ENCODE assay signal across 16 cellular contexts in genomic region chr1:234536756-234537155, GRCh38. TPM values are rescaled to one million over a fixed set of nuclear protein-coding genes. Genes with fewer than 3 reads are reported as not detected.
DNase-seq lines count a peak whose midpoint lies in the region; ATAC-seq and TF ChIP-seq lines count a peak whose summit lies in the region.
"Had no signal": no experiment of that assay in that cellular context is flagged by ENCODE, and none has a peak within 500 bp of the region (broad histone marks: within the 10 kb centered on the region; RNA-seq: fewer than 3 reads in every experiment).

No MANE protein-coding gene starts in this region.

- POLR2A ChIA-PET in PC-9 (lab: Charles Lee; ENCODE audit: unreplicated experiment) = no interaction called here

- no peaks in the 10 kb centered on the region for H3K9me3 Mint-ChIP-seq in GM23338
- H3K9me3 Mint-ChIP-seq: activated naive CD8-positive, alpha-beta T cell treated with anti-CD3 and anti-CD28 coated beads, Interleukin-2, amount 10 ng/mL, durations not matched to agents 7 days and 5 days; CD8-positive, alpha-beta memory T cell; T-cell had no signal

- H3K9me3 ChIP-seq in cardiac muscle cell (ENCODE audit: low read depth) (no peaks in the 10 kb centered on the region), psoas muscle (no peaks in the 10 kb centered on the region), uterus (no peaks in the 10 kb centered on the region), PC-9 (ENCODE audit: insufficient read depth, low read depth) (no peaks in the 10 kb centered on the region; the same call in 1 of the 2 replicates)

- CTCF ChIA-PET in PC-9 (lab: Charles Lee) = no interaction called here

- peaks cover 42% of the 10 kb centered on the region for H3K4me1 Mint-ChIP-seq in GM23338
- H3K4me1 Mint-ChIP-seq: CD8-positive, alpha-beta memory T cell; T-cell had no signal

- DNase-seq in cardiac muscle cell (ENCODE audit: low read depth in 1 of 2, low spot score in 1 of 2) (no peak), left cardiac atrium (no peak), left lobe of liver (ENCODE audit: low spot score) (no peak), psoas muscle (peak in 1 of 2 donors; percentile 26), uterus (no peak), NCI-H1436 treated with DMSO at 0.1 percent for 48 hours (lab: John Stamatoyannopoulos, UW) (no peak), PC-9 (no peak), GM23338 (ENCODE audit: low spot score) (no peak)
- DNase-seq: activated naive CD8-positive, alpha-beta T cell treated with anti-CD3 and anti-CD28 coated beads, Interleukin-2, amount 10 ng/mL, durations not matched to agents 7 days and 5 days; CD8-positive, alpha-beta memory T cell; islet precursor cell; NCI-H1417 treated with DMSO at 0.1 percent for 48 hours; NCI-H510A treated with DMSO at 0.1 percent for 48 hours; PC-3; T-cell had no signal

- peaks cover 85% of the 10 kb centered on the region for H3K4me1 ChIP-seq in cardiac muscle cell (ENCODE audit: low read depth)
- H3K4me1 ChIP-seq in psoas muscle = peaks cover 94% of the 10 kb centered on the region
- peaks cover 28 to 41% of the 10 kb centered on the region in 2 donors for H3K4me1 ChIP-seq in uterus
- H3K4me1 ChIP-seq in PC-9 (replicated peaks; ENCODE audit: insufficient read depth) = peaks cover 28% of the 10 kb centered on the region
- H3K4me1 ChIP-seq in GM23338 (ENCODE audit: insufficient read depth) = peaks cover 2% of the 10 kb centered on the region; the same call in 1 of the 2 replicates

- H3K36me3 ChIP-seq in cardiac muscle cell (no peaks in the 10 kb centered on the region), psoas muscle (ENCODE audit: insufficient read depth in 1 of 2, low read depth in 1 of 2) (no peaks in the 10 kb centered on the region), uterus (no peaks in the 10 kb centered on the region), PC-9 (ENCODE audit: low read depth) (no peaks in the 10 kb centered on the region), GM23338 (ENCODE audit: insufficient read depth) (no peaks in the 10 kb centered on the region)

- no peak overlapping the region for H3K4me3 Mint-ChIP-seq in GM23338
- H3K4me3 Mint-ChIP-seq: activated naive CD8-positive, alpha-beta T cell treated with anti-CD3 and anti-CD28 coated beads, Interleukin-2, amount 10 ng/mL, durations not matched to agents 7 days and 5 days; CD8-positive, alpha-beta memory T cell; T-cell had no signal

- H3K79me2 ChIP-seq in PC-9 (ENCODE audit: low read depth) (no peaks in the 10 kb centered on the region), GM23338 (replicated peaks; ENCODE audit: insufficient read depth) (no peaks in the 10 kb centered on the region)

- H3K27me3 Mint-ChIP-seq in GM23338 (ENCODE audit: insufficient read depth, low read depth, poor library complexity) = peaks cover 12% of the 10 kb centered on the region
- H3K27me3 Mint-ChIP-seq: T-cell had no signal

- H3K27ac ChIP-seq in cardiac muscle cell (peak overlapping the region; percentile 97), psoas muscle (peak overlapping the region; percentile 98), uterus (peak overlapping the region; percentile 98 to 100), PC-9 (no peak overlapping the region), GM23338 (ENCODE audit: low read depth) (no peak overlapping the region)

- intact Hi-C loops in left cardiac atrium (cut with DNase I) (loop anchor here in 1 of 2 donors (5.0 to 10.0 kb wide), 3 partner anchors 46 to 188 kb away; no protein-coding TSS in a partner anchor), psoas muscle (cut with DNase I) (loop anchor here in 1 of 2 donors (5.0 kb wide), 1 partner anchor 541 kb away; no protein-coding TSS in a partner anchor), uterus (cut with DNase I; ENCODE audit: low total_unique reads) (loop anchor here (10.0 kb wide), 1 partner anchor 68 kb away; no protein-coding TSS in a partner anchor), PC-9 (cut with micrococcal nuclease; ENCODE audit: unreplicated experiment) (no loop called here)

- no peak for TF ChIP-seq POLR2A in uterus (IDR thresholded peaks at IDR 0.05)

- H3F3A ChIP-seq in PC-9 (ENCODE audit: insufficient read depth, low read depth) = peaks cover 31% of the 10 kb centered on the region
- no peaks in the 10 kb centered on the region for H3F3A ChIP-seq in GM23338 (replicated peaks; ENCODE audit: low read depth)

- no TSS peak for BruUV-seq in PC-9 (replicated peaks; lab: Mats Ljungman, UMichigan)

- no peaks in the 10 kb centered on the region for H4K20me1 ChIP-seq in PC-9 (ENCODE audit: insufficient read depth)
- H4K20me1 ChIP-seq in GM23338 (replicated peaks; ENCODE audit: insufficient read depth) = 0 out of 2 replicates have a peak, but pooled peaks cover 3% of the 10 kb centered on the region

- ATAC-seq in left cardiac atrium = no peak
- ATAC-seq in left lobe of liver = peak; percentile 2
- no peak for ATAC-seq in psoas muscle
- ATAC-seq in GM23338 = no peak
- ATAC-seq: PC-3, T-cell had no signal

- TF ChIP-seq CTCF in cardiac muscle cell (IDR thresholded peaks at IDR 0.05; ENCODE audit: low read depth, low read length) (no peak), psoas muscle (IDR thresholded peaks at IDR 0.05) (no peak), uterus (IDR thresholded peaks at IDR 0.05) (no peak), PC-9 (conservative IDR thresholded peaks at IDR 0.05) (no peak), GM23338 (conservative IDR thresholded peaks at IDR 0.05; ENCODE audit: low read depth in 2 of 2) (no peak)

- H3K4me2 ChIP-seq in PC-9 = no peak overlapping the region
- H3K4me2 ChIP-seq in GM23338 = no peak overlapping the region

- H3K9me2 ChIP-seq in PC-9 (ENCODE audit: insufficient read depth) (no peaks in the 10 kb centered on the region), GM23338 (ENCODE audit: insufficient read depth) (no peaks in the 10 kb centered on the region)

- H3K27me3 ChIP-seq in cardiac muscle cell (no peaks in the 10 kb centered on the region), psoas muscle (ENCODE audit: insufficient read depth in 3 of 3, low read length in 2 of 3) (no peaks in the 10 kb centered on the region), uterus (no peaks in the 10 kb centered on the region), PC-9 (ENCODE audit: insufficient read depth, low read depth) (no peaks in the 10 kb centered on the region), GM23338 (ENCODE audit: insufficient read depth) (no peaks in the 10 kb centered on the region)

- no peaks in the 10 kb centered on the region for H3K36me3 Mint-ChIP-seq in GM23338 (ENCODE audit: low read depth)
- H3K36me3 Mint-ChIP-seq: activated naive CD8-positive, alpha-beta T cell treated with anti-CD3 and anti-CD28 coated beads, Interleukin-2, amount 10 ng/mL, durations not matched to agents 7 days and 5 days; CD8-positive, alpha-beta memory T cell; T-cell had no signal

- H3K4me3 ChIP-seq in cardiac muscle cell (no peak overlapping the region), psoas muscle (no peak overlapping the region), uterus (no peak overlapping the region), PC-9 (no peak overlapping the region), GM23338 (no peak overlapping the region)
- H3K4me3 ChIP-seq: GM23248 had no signal

- no peak overlapping the region for H3K27ac Mint-ChIP-seq in GM23338
- H3K27ac Mint-ChIP-seq: activated naive CD8-positive, alpha-beta T cell treated with anti-CD3 and anti-CD28 coated beads, Interleukin-2, amount 10 ng/mL, durations not matched to agents 7 days and 5 days; T-cell had no signal

- H2AFZ ChIP-seq in PC-9 = no peak overlapping the region
- H2AFZ ChIP-seq in GM23338 = no peak overlapping the region

- WGBS in psoas muscle, 3 donors = 14 to 29% (median 15%) methylated on average over 12 of the region's 12 CpGs

TF ChIP-seq in GM23338, 12 proteins besides CTCF, POLR2A, EP300 and RAD21 (continues in another document):
- TF ChIP-seq CREB1 (CRISPR knock-in tag; IDR thresholded peaks at IDR 0.05; ENCODE audit: low read depth) = no peak
- no peak for TF ChIP-seq EZH2phosphoT487 (IDR thresholded peaks at IDR 0.05; ENCODE audit: unreplicated experiment)
- no peak for TF ChIP-seq ZNF114 (CRISPR knock-in tag; IDR thresholded peaks at IDR 0.05)
- no peak for TF ChIP-seq STAT1 (IDR thresholded peaks at IDR 0.05; ENCODE audit: unreplicated experiment)
- no peak for TF ChIP-seq JUNB (IDR thresholded peaks at IDR 0.05; ENCODE audit: unreplicated experiment)
- no peak for TF ChIP-seq ETS1 (IDR thresholded peaks at IDR 0.05)

RNA-seq across cellular contexts. Expression of gene TARBP1, which starts 57.8 kb away (rescaled TPM):
- total RNA-seq in cardiac muscle cell (14.4 and 34.3 TPM in 2 replicates), left cardiac atrium (10 to 100 TPM in 1 of 2 donors, 1 to 10 TPM in 1; 9.6 to 10.1 TPM), left lobe of liver (7.8 TPM), psoas muscle (10 to 100 TPM in 1 of 4 donors, 1 to 10 TPM in 3; 5.8 to 10.5 (median 9.0) TPM), uterus (10 to 100 TPM in 3 of 4 donors, under 1 TPM in 1; 0.88 to 79.8 (median 21.2) TPM), PC-9 (2021) (47.3 and 61.1 TPM in 2 replicates)
- polyA plus RNA-seq in cardiac muscle cell (25.6 and 44.2 TPM in 2 replicates), psoas muscle (10 to 100 TPM in 1 of 3 donors, 1 to 10 TPM in 2; 5.8 to 10.4 (median 6.6) TPM), GM23338 (2016; fragmentation: Nextera tagmentation; extraction: Ambion mirVana) (14.9 and 17.4 TPM in 2 replicates)
- total RNA-seq in GM23338 (2014; rRNA removed; shearing (Covaris generic)) = 18.8 and 44.8 TPM in 2 replicates

Comparison
In these comparisons a context has a peak if more than half of its experiments do, and no peak if none do; other contexts are left out.
1. H3K27ac ChIP-seq: peak in cardiac muscle cell (single experiment), psoas muscle (single experiment) and uterus (2 of 2); none in PC-9 (single experiment) and GM23338 (single experiment).